1 cellular context compared by ENCODE assay signal in genomic region chr6:33271608-33272357, GRCh38.
A peak's percentile ranks its signal among the peaks of the same experiment; 100 is the strongest.
TF ChIP-seq lines count a peak whose summit lies in the region.

Gene RPS18, plus strand, starts transcription at chr6:33272075. Its CDS starts 45 bp downstream, at chr6:33272120.
Gene VPS52, minus strand, starts transcription at chr6:33271876. Its CDS starts 201 bp downstream, at chr6:33271675.

TF ChIP-seq in SK-N-SH, 30 proteins besides CTCF, POLR2A, EP300 and RAD21 (continued from another document):
- TF ChIP-seq IRF3 (IDR thresholded peaks at IDR 0.05; ENCODE audit: low read depth, low read length): 0 out of 2 replicates have a peak, but pooled peaks have one; percentile 0
- TF ChIP-seq MAX (IDR thresholded peaks at IDR 0.05; ENCODE audit: low read depth): peak; percentile 98
- TF ChIP-seq MXI1 (IDR thresholded peaks at IDR 0.05; ENCODE audit: low read depth, low read length): peak; percentile 93
- 0 out of 2 replicates have a peak, but pooled peaks have one; percentile 45 for TF ChIP-seq NFIC (IDR thresholded peaks at IDR 0.05; ENCODE audit: borderline replicate concordance)
- TF ChIP-seq SMC3 (IDR thresholded peaks at IDR 0.05; ENCODE audit: low read depth, low read length): no peak
- no peak; the same call in 1 of the 2 replicates for TF ChIP-seq RCOR1 (IDR thresholded peaks at IDR 0.05; ENCODE audit: low read length)
- TF ChIP-seq USF2 (IDR thresholded peaks at IDR 0.05; ENCODE audit: borderline replicate concordance, low read depth, low read length): no peak
